24 cellular contexts compared by ENCODE assay signal in the genomic region with DNA sequence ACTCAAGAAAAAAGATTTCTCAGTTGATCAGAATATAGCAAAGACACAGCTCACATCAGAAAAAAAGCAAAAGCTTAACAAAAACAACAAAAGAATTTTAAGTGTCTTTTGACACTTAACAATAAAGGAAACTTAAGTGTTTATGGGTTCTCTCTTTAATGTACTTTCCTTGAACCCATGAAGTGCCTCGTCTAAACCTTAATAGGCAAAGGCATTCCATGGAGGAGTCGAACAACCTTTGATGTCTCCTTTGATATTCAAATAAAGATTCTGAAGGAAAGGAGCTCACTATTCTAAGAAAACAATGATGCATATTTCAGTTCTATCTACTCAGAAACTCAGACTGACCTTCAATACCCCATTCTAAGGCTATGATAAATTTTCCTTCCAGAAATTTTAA.
"Had no signal": no experiment of that assay in that cellular context is flagged by ENCODE, and none has a peak within 500 bp of the region (broad histone marks: within the 10 kb centered on the region; RNA-seq: fewer than 3 reads in every experiment).

No MANE protein-coding gene starts in this region.

- H3K4me1 Mint-ChIP-seq: IgD-negative memory B cell, T-cell had no signal

- H3K36me3 Mint-ChIP-seq: IgD-negative memory B cell, T-cell had no signal

- H3K27ac ChIP-seq: KMS-11, RWPE1 had no signal

- H3K9me3 Mint-ChIP-seq: T-cell had no signal

- H3K9ac ChIP-seq: KMS-11, SK-N-SH had no signal

- H3K9me3 ChIP-seq: SK-N-SH had no signal

- H3K27me3 Mint-ChIP-seq: IgD-negative memory B cell, T-cell had no signal

- DNase-seq: Kasumi-1, MM.1S, NCI-H1092 treated with DMSO at 0.1 percent for 48 hours, NCI-H1436, NCI-H187, NCI-H2029, NCI-H2081 treated with DMSO at 0.1 percent for 48 hours, NCI-H2171, NCI-H226, NCI-H446, NCI-H510A, NCI-H524 treated with DMSO at 0.1 percent for 48 hours, NCI-H69, NCI-H774, PC-3, SHP77, SK-N-SH, SW 1271, T-cell had no signal

- H3K4me2 ChIP-seq: KMS-11, SK-N-SH had no signal

- ATAC-seq: K562, Panc1, PC-3, T-cell had no signal

- H3K27ac Mint-ChIP-seq: IgD-negative memory B cell, T-cell had no signal

- H3K4me3 Mint-ChIP-seq: IgD-negative memory B cell, T-cell had no signal

- FAIRE-seq: K562 had no signal

- H3K4me3 ChIP-seq: K562 had no signal
